ENCODE assay signal across 8 cellular contexts in the genomic region with DNA sequence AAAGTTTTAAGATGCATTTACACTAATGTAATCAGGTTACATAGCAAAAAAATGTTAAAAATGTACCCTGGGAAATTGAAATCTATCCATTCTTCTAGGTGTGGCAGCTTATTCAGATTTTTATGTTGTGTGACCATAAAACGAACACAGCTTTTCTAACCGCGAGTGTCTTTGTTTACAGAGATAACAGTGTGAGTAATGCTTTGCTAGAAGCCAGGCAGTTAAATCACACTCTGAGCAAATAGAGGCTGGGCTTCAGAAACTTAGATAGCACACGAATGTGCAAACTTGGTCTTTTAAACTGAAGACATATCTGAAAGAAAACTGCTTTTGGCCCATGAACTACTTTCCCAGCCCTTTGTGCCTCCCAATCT.
DNase-seq lines count a peak whose midpoint lies in the region; ATAC-seq and TF ChIP-seq lines count a peak whose summit lies in the region.

No MANE protein-coding gene starts in this region.

- in situ Hi-C loops in Panc1 (cut with HindIII; ENCODE audit: low pct_unique_long_range_greater_than_20kb, low sequenced_read_pairs), result no loop called here

- H3K27me3 ChIP-seq in Panc1 (ENCODE audit: control insufficient read depth, insufficient read depth, low read length) (no peaks in the 10 kb centered on the region), duodenal mucosa (ENCODE audit: control insufficient read depth in 1 of 2, insufficient read depth in 2 of 2, low read length in 2 of 2) (no peaks in the 10 kb centered on the region)

- peak; percentile 79 for ATAC-seq in Panc1
- peak in 2 of 3 donors; percentile 30 to 55 for ATAC-seq in natural killer cell

- POLR2A ChIA-PET in Panc1 (lab: Charles Lee), result no interaction called here

- H3K9me3 ChIP-seq in Panc1 (ENCODE audit: control insufficient read depth, insufficient read depth, low read depth, low read length), result no peaks in the 10 kb centered on the region
- H3K9me3 ChIP-seq in duodenal mucosa (ENCODE audit: control insufficient read depth in 1 of 2, low read length in 2 of 2), result no peaks in the 10 kb centered on the region

- peak overlapping the region; percentile 79 for H3K4me3 Mint-ChIP-seq in natural killer cell

- TF ChIP-seq CTCF in Panc1 (IDR thresholded peaks at IDR 0.05) (no peak), natural killer cell (IDR thresholded peaks at IDR 0.05) (no peak)

- no peaks in the 10 kb centered on the region for H3K36me3 Mint-ChIP-seq in natural killer cell

- peak overlapping the region; percentile 97 to 98 for H3K27ac Mint-ChIP-seq in natural killer cell

- no peaks in the 10 kb centered on the region for H3K27me3 Mint-ChIP-seq in natural killer cell (ENCODE audit: low read depth in 2 of 2)

- CTCF ChIA-PET in Panc1 (lab: Charles Lee), result interaction anchor here (0.6 kb wide), 1 partner anchor 36 kb away, joined by 8 read pairs; no protein-coding TSS in a partner anchor

- no TSS peak for BruUV-seq in Panc1 (replicated peaks; lab: Mats Ljungman, UMichigan)

- H3K4me1 ChIP-seq in Panc1 (ENCODE audit: control insufficient read depth, insufficient read depth, low read length) (peaks cover 87% of the 10 kb centered on the region), duodenal mucosa (ENCODE audit: control insufficient read depth in 1 of 2, insufficient read depth in 2 of 2, low read length in 2 of 2) (peaks cover 88 to 94% of the 10 kb centered on the region in 2 donors)

- H3K9me3 Mint-ChIP-seq in natural killer cell, result no peaks in the 10 kb centered on the region

- H3K4me1 Mint-ChIP-seq in natural killer cell, result peaks cover 84 to 85% of the 10 kb centered on the region in 2 donors

- H3K4me3 ChIP-seq in Panc1 (ENCODE audit: low read depth in 2 of 2, low read length in 2 of 2) (peak overlapping the region in 1 of 2 experiments; percentile 14; a peak in 1 of 4 replicates), duodenal mucosa (ENCODE audit: low read depth in 1 of 2, low read length in 2 of 2) (peak overlapping the region in 1 of 2 donors; percentile 46)

- intact Hi-C loops in Panc1 (cut with micrococcal nuclease; ENCODE audit: unreplicated experiment), result no loop called here
- intact Hi-C loops in natural killer cell (cut with micrococcal nuclease), result no loop called here

- peak overlapping the region; percentile 55 to 64 for H3K9ac ChIP-seq in duodenal mucosa (ENCODE audit: low read depth in 1 of 2, low read length in 2 of 2)

- H3K36me3 ChIP-seq in Panc1 (ENCODE audit: control insufficient read depth, insufficient read depth, low read length) (no peaks in the 10 kb centered on the region), duodenal mucosa (ENCODE audit: control insufficient read depth in 1 of 2, insufficient read depth in 2 of 2, low read length in 2 of 2) (peaks cover 0 to 5% of the 10 kb centered on the region in 2 donors)

- DNase-seq in NCI-H510A treated with DMSO at 0.1 percent for 48 hours (lab: John Stamatoyannopoulos, UW) (peak; percentile 67), NCI-H510A (lab: John Stamatoyannopoulos, UW) (no peak), Panc1 (ENCODE audit: low read depth, low spot score) (no peak), natural killer cell (no peak), amygdala (lab: John Stamatoyannopoulos, UW) (no peak), HuH-7 (ENCODE audit: low spot score) (no peak), anterior cingulate cortex (lab: John Stamatoyannopoulos, UW) (no peak)

- H3K27ac ChIP-seq in Panc1 (ENCODE audit: low read length) (peak overlapping the region; percentile 90), duodenal mucosa (ENCODE audit: low read depth, low read length) (peak overlapping the region; percentile 90)
